Comparison of ENCODE assay signal across 8 cellular contexts in the genomic region with DNA sequence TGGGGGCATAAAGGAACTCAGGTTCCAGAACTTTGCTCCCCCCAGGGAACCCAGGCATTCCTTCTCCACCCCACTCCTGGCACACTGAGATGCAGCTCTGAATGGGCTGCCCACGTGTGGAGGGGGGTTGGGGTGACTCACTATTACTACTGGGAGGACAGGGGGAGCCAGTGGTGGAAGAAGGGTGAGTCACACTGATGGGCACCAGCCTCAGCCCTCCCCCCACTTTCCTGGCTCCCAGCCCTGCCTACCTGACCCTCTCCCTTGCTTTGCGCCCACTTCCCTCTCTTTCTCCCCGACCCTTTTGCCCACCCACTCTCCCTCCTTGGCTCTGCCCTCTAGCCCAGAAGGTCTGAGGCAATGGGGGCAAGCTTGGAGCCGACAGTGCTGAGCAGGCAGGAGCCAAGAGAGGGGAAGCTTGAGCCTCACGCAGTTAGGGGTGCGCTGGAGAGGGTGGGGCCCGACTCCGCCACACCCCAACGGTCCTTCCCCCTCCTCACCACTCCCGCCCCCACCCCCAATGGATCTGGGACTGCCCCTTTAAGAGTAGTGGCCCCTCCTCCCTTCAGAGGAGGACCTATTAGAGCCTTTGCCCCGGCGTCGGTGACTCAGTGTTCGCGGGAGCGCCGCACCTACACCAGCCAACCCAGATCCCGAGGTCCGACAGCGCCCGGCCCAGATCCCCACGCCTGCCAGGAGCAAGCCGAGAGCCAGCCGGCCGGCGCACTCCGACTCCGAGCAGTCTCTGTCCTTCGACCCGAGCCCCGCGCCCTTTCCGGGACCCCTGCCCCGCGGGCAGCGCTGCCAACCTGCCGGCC. TPM values are rescaled to one million over a fixed set of nuclear protein-coding genes. Genes with fewer than 3 reads are reported as not detected.
DNase-seq lines count a peak whose midpoint lies in the region; ATAC-seq and TF ChIP-seq lines count a peak whose summit lies in the region.

A gene (plus strand): TSS at position 611 of the 818 bp plus-strand sequence. CDS start 208 bp downstream, outside the sequence.

- peak within 1 kb of the TSS; percentile 64 for H3K4me2 ChIP-seq in OCI-LY1 (ENCODE audit: low read length)

- DNase-seq in HT-29 (ENCODE audit: low spot score) = peak; percentile 96
- DNase-seq in activated T-cell treated with anti-CD3 and anti-CD28 coated beads for 1 hour (ENCODE audit: low read depth) = peak; percentile 63
- peak; percentile 76 for DNase-seq in epidermal melanocyte (ENCODE audit: insufficient read length, low spot score)
- peak; percentile 57 for DNase-seq in middle frontal gyrus (ENCODE audit: extremely low spot score, low spot score)
- peak; percentile 57 to 78 for DNase-seq in stimulated activated CD8-positive, alpha-beta memory T cell treated with anti-CD3 and anti-CD28 coated beads, Interleukin-4, amount 100 ng/mL, for 4 hours (ENCODE audit: low read depth in 2 of 2, low spot score in 1 of 2)

- no peaks in the 10 kb centered on the region for H4K20me1 ChIP-seq in OCI-LY1 (ENCODE audit: insufficient read depth, low read length)

- peak within 1 kb of the TSS; percentile 76 for H3K27ac ChIP-seq in C4-2B
- H3K27ac ChIP-seq in OCI-LY1 (ENCODE audit: low read depth, low read length, poor library complexity, severe bottlenecking) = no peak within 1 kb of the TSS

- peak within 1 kb of the TSS; percentile 53 for H3K4me3 ChIP-seq in OCI-LY1 (ENCODE audit: low read depth, low read length, poor library complexity, severe bottlenecking)

- no peaks in the 10 kb centered on the region for H3K36me3 ChIP-seq in OCI-LY1 (ENCODE audit: insufficient read depth, low read length)

- peak; percentile 51 for ATAC-seq in GM19452 (IDR thresholded peaks at IDR 0.05; ENCODE audit: unreplicated experiment)

- H3K27me3 ChIP-seq in OCI-LY1 (ENCODE audit: insufficient read depth, low read length) = no peaks in the 10 kb centered on the region; the same call in 1 of the 2 replicates

- H3K9me2 ChIP-seq in OCI-LY1 (ENCODE audit: low read depth, low read length) = no peaks in the 10 kb centered on the region

- peaks cover 10% of the 10 kb centered on the region for H3K4me1 ChIP-seq in OCI-LY1 (ENCODE audit: insufficient read depth, low read length, severe bottlenecking)

- no peaks in the 10 kb centered on the region for H3K9me3 ChIP-seq in OCI-LY1 (ENCODE audit: low read length)

- H3F3A ChIP-seq in OCI-LY1 (ENCODE audit: insufficient read depth, low read length) = no peaks in the 10 kb centered on the region

- TF ChIP-seq CTCF in C4-2B (conservative IDR thresholded peaks at IDR 0.05) = no peak
- no peak for TF ChIP-seq CTCF in OCI-LY1 (IDR thresholded peaks at IDR 0.05; ENCODE audit: low read length)

- no peak within 1 kb of the TSS for H2AFZ ChIP-seq in OCI-LY1 (ENCODE audit: low read length)

- no peak within 1 kb of the TSS for H3K9ac ChIP-seq in OCI-LY1 (ENCODE audit: low read length)

- no peaks in the 10 kb centered on the region for H3K79me2 ChIP-seq in OCI-LY1 (ENCODE audit: insufficient read depth, low read length)

RNA-seq across cellular contexts. Expression of the gene that starts here (rescaled TPM):
- 1,664 and 1,875 TPM in 2 replicates for total RNA-seq in HT-29 (2014; rRNA removed; shearing (Covaris generic))
